In the genomic region with DNA sequence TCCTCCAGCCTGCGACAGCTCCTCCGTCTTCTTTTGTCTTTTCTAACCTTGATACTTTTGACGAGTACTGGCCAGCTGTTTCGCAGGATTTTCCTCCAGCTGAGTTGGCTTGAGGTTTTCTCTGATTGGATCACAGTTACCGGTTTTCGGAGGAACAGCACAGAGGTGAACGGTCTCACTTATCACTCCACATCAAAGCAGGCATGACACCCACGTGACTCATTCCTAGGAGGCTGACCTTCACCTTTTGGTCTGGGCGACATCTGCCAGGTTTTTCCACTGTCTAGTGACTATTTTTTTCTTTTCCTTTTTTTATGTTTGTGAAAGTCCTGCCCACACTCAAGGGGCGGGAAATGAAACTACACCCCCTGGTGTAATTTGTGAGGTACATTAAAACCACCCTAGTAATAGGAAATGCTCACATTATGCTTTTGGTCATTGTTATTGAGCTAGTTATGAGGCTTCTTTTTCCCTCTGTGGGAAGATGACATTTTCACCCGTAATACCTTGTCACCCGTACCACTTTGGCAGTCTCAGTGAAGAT, we compare ENCODE assay signal across 9 cellular contexts.
DNase-seq lines count a peak whose midpoint lies in the region; ATAC-seq and TF ChIP-seq lines count a peak whose summit lies in the region.
"Had no signal": no experiment of that assay in that cellular context is flagged by ENCODE, and none has a peak within 500 bp of the region (broad histone marks: within the 10 kb centered on the region; RNA-seq: fewer than 3 reads in every experiment).

No MANE protein-coding gene starts in this region.

- no peak overlapping the region for H3K27ac Mint-ChIP-seq in CD4-positive, CD25-positive, alpha-beta regulatory T cell
- no peak overlapping the region for H3K27ac Mint-ChIP-seq in CD8-positive, alpha-beta T cell

- H3K27me3 Mint-ChIP-seq in CD4-positive, CD25-positive, alpha-beta regulatory T cell = peaks cover 32% of the 10 kb centered on the region
- H3K27me3 Mint-ChIP-seq in CD8-positive, alpha-beta T cell (ENCODE audit: low read depth) = peaks cover 6% of the 10 kb centered on the region

- CTCF ChIA-PET in RWPE1 (lab: Yijun Ruan, JAX) = interaction anchor here (0.6 to 1.5 kb wide), 3 partner anchors 13 to 326 kb away, joined by 3 to 6 read pairs (median 3); no protein-coding TSS in a partner anchor
- CTCF ChIA-PET in CD8-positive, alpha-beta T cell (lab: Charles Lee) = interaction anchor here (0.7 to 4.0 kb wide), 6 partner anchors 9 to 326 kb away, joined by 3 to 31 read pairs (median 6); no protein-coding TSS in a partner anchor

- H3K27me3 ChIP-seq in CD4-positive, CD25-positive, alpha-beta regulatory T cell (ENCODE audit: control insufficient read depth, insufficient read depth, low read length) = peaks cover 4% of the 10 kb centered on the region
- H3K27me3 ChIP-seq in smooth muscle cell (ENCODE audit: low read depth) = no peaks in the 10 kb centered on the region
- H3K27me3 ChIP-seq in CD8-positive, alpha-beta T cell (ENCODE audit: insufficient read depth, low read length) = no peaks in the 10 kb centered on the region
- H3K27me3 ChIP-seq: vagina had no signal

- H2AFZ ChIP-seq in smooth muscle cell (ENCODE audit: low read depth) = no peak overlapping the region

- peaks cover 0 to 9% (median 4%) of the 10 kb centered on the region in 4 donors for H3K4me1 Mint-ChIP-seq in CD4-positive, CD25-positive, alpha-beta regulatory T cell
- peaks cover 3% of the 10 kb centered on the region for H3K4me1 Mint-ChIP-seq in CD8-positive, alpha-beta T cell (ENCODE audit: low read depth)

- peaks cover 0 to 2% (median 0%) of the 10 kb centered on the region in 7 donors for H3K9me3 Mint-ChIP-seq in CD4-positive, CD25-positive, alpha-beta regulatory T cell
- H3K9me3 Mint-ChIP-seq in CD8-positive, alpha-beta T cell = no peaks in the 10 kb centered on the region

- no peaks in the 10 kb centered on the region for H3K36me3 ChIP-seq in CD4-positive, CD25-positive, alpha-beta regulatory T cell (ENCODE audit: control insufficient read depth, insufficient read depth, low read length)
- no peaks in the 10 kb centered on the region for H3K36me3 ChIP-seq in smooth muscle cell (ENCODE audit: low read depth)
- no peaks in the 10 kb centered on the region for H3K36me3 ChIP-seq in CD8-positive, alpha-beta T cell (ENCODE audit: insufficient read depth, low read length)
- H3K36me3 ChIP-seq: vagina had no signal

- ATAC-seq in CD4-positive, CD25-positive, alpha-beta regulatory T cell (ENCODE audit: low read depth in 2 of 2) = no peak
- ATAC-seq in CD8-positive, alpha-beta T cell = no peak

- POLR2A ChIA-PET in RWPE1 (lab: Yijun Ruan, JAX; ENCODE audit: low non-redundant PET) = no interaction called here
- POLR2A ChIA-PET in CD8-positive, alpha-beta T cell (lab: Charles Lee) = no interaction called here

- intact Hi-C loops in CD8-positive, alpha-beta T cell (cut with DNase I, micrococcal nuclease) = loop anchor here in 1 of 2 experiments (1.0 kb wide), 1 partner anchor 321 kb away; no protein-coding TSS in a partner anchor

- H3K9me3 ChIP-seq in CD4-positive, CD25-positive, alpha-beta regulatory T cell (ENCODE audit: control insufficient read depth in 2 of 2, low read length in 2 of 2) = no peaks in the 10 kb centered on the region
- H3K9me3 ChIP-seq in smooth muscle cell (replicated peaks; ENCODE audit: low read depth) = no peaks in the 10 kb centered on the region
- no peaks in the 10 kb centered on the region for H3K9me3 ChIP-seq in CD8-positive, alpha-beta T cell (ENCODE audit: low read length)
- H3K9me3 ChIP-seq: vagina had no signal

- peak overlapping the region; percentile 12 for H3K4me2 ChIP-seq in smooth muscle cell

- in situ Hi-C loops in astrocyte of the cerebellum (cut with HindIII; ENCODE audit: low sequenced_read_pairs) (no loop called here), KBM-7 (cut with MboI; ENCODE audit: low pct_unique_long_range_greater_than_20kb, low sequenced_read_pairs) (no loop called here)

- WGBS in smooth muscle cell (ENCODE audit: low lambda C conversion rate) = 60% methylated on average over 12 of the region's 12 CpGs

- TF ChIP-seq CTCF in RWPE1 (conservative IDR thresholded peaks at IDR 0.05; ENCODE audit: low read depth) = no peak
- TF ChIP-seq CTCF in astrocyte of the cerebellum (IDR thresholded peaks at IDR 0.05; ENCODE audit: low read depth, low read length, missing control alignments) = peak; percentile 31
- TF ChIP-seq CTCF in smooth muscle cell (IDR thresholded peaks at IDR 0.05; ENCODE audit: borderline replicate concordance, insufficient read depth, poor library complexity, severe bottlenecking) = no peak
- TF ChIP-seq CTCF in CD8-positive, alpha-beta T cell (IDR thresholded peaks at IDR 0.05) = no peak

- no peak overlapping the region for H3K9ac ChIP-seq in smooth muscle cell (ENCODE audit: low read depth)

- no peak overlapping the region for H3K27ac ChIP-seq in CD4-positive, CD25-positive, alpha-beta regulatory T cell (ENCODE audit: insufficient read depth, low read length, poor library complexity, severe bottlenecking)
- no peak overlapping the region for H3K27ac ChIP-seq in RWPE1
- no peak overlapping the region for H3K27ac ChIP-seq in smooth muscle cell (ENCODE audit: low read depth)
- H3K27ac ChIP-seq in CD8-positive, alpha-beta T cell (ENCODE audit: low read depth, low read length) = no peak overlapping the region
- H3K27ac ChIP-seq: vagina had no signal

- H3K4me1 ChIP-seq in CD4-positive, CD25-positive, alpha-beta regulatory T cell (ENCODE audit: control insufficient read depth, insufficient read depth, low read length, poor library complexity, severe bottlenecking) = no peaks in the 10 kb centered on the region
- H3K4me1 ChIP-seq in smooth muscle cell (ENCODE audit: low read depth) = no peaks in the 10 kb centered on the region
- no peaks in the 10 kb centered on the region for H3K4me1 ChIP-seq in CD8-positive, alpha-beta T cell (ENCODE audit: insufficient read depth, low read length)
- H3K4me1 ChIP-seq: vagina had no signal

- no peaks in the 10 kb centered on the region for H3F3A ChIP-seq in smooth muscle cell (ENCODE audit: low read depth)

- H3K4me3 ChIP-seq in CD4-positive, CD25-positive, alpha-beta regulatory T cell (ENCODE audit: low read depth, low read length) = no peak overlapping the region
- H3K4me3 ChIP-seq in astrocyte of the cerebellum (ENCODE audit: low read depth, low read length) (no peak overlapping the region), smooth muscle cell (no peak overlapping the region)
- no peak overlapping the region for H3K4me3 ChIP-seq in CD8-positive, alpha-beta T cell (ENCODE audit: low read depth, low read length)
- H3K4me3 ChIP-seq: vagina had no signal

- H4K20me1 ChIP-seq in smooth muscle cell (ENCODE audit: low read depth) = no peaks in the 10 kb centered on the region

- DNase-seq in CD4-positive, CD25-positive, alpha-beta regulatory T cell = peak in 2 of 3 donors; percentile 6 to 20
- DNase-seq in RWPE1 (ENCODE audit: low spot score) (peak; percentile 23), astrocyte of the cerebellum (ENCODE audit: low read depth) (no peak), smooth muscle cell (lab: John Stamatoyannopoulos, UW; ENCODE audit: unreplicated experiment) (no peak), KBM-7 (no peak), NCI-H1105 (lab: John Stamatoyannopoulos, UW) (no peak), HuH-7 (ENCODE audit: low spot score) (no peak)
- DNase-seq in CD8-positive, alpha-beta T cell = no peak

- H3K36me3 Mint-ChIP-seq in CD4-positive, CD25-positive, alpha-beta regulatory T cell = no peaks in the 10 kb centered on the region
- no peaks in the 10 kb centered on the region for H3K36me3 Mint-ChIP-seq in CD8-positive, alpha-beta T cell

- no peak overlapping the region for H3K4me3 Mint-ChIP-seq in CD4-positive, CD25-positive, alpha-beta regulatory T cell
- H3K4me3 Mint-ChIP-seq in CD8-positive, alpha-beta T cell = no peak overlapping the region

- no peaks in the 10 kb centered on the region for H3K79me2 ChIP-seq in smooth muscle cell (ENCODE audit: low read depth)

Comparison
In these comparisons a context has a peak if more than half of its experiments do, and no peak if none do; other contexts are left out.
1. DNase-seq: peak in CD4-positive, CD25-positive, alpha-beta regulatory T cell (2 of 3) and RWPE1 (single experiment); none in astrocyte of the cerebellum (single experiment), smooth muscle cell (single experiment), CD8-positive, alpha-beta T cell (0 of 7), KBM-7 (single experiment), NCI-H1105 (single experiment) and HuH-7 (single experiment).